Comparison of ENCODE assay signal across 15 cellular contexts in the genomic region with DNA sequence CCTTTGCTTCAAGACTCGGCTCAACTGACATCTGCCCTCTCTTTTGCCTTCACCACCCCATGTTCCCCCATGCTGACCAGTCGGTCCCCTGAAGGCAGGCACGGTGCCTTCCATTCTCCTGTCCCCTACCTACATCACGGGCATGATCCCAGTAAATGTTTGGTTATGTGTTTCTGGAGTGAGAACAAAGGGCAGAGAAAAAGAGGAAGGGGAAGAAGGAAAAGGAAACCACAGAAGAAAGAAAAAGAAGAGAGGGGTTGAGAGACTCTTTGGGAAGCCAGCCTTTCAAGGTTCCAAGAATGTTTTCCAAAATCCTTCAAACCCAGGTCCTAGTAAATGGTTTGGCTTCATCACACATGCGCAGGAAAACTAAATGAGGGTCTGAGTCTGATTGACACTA.
DNase-seq lines count a peak whose midpoint lies in the region; ATAC-seq, FAIRE-seq and TF ChIP-seq lines count a peak whose summit lies in the region.
"Had no signal": no experiment of that assay in that cellular context is flagged by ENCODE, and none has a peak within 500 bp of the region (broad histone marks: within the 10 kb centered on the region; RNA-seq: fewer than 3 reads in every experiment).

No MANE protein-coding gene starts in this region.

- peak overlapping the region; percentile 52 to 81 for H3K27ac ChIP-seq in right atrium auricular region
- no peak overlapping the region for H3K27ac ChIP-seq in K562 (ENCODE audit: extremely low read depth, low read depth, low read length)
- no peak overlapping the region for H3K27ac ChIP-seq in neural progenitor cell
- peak overlapping the region; percentile 92 for H3K27ac ChIP-seq in vagina

- H3K27me3 ChIP-seq in right atrium auricular region (no peaks in the 10 kb centered on the region), K562 (ENCODE audit: control insufficient read depth in 2 of 2, insufficient read depth in 2 of 2, low read length in 2 of 2) (no peaks in the 10 kb centered on the region), neural progenitor cell (no peaks in the 10 kb centered on the region), vagina (no peaks in the 10 kb centered on the region)

- peaks cover 2% of the 10 kb centered on the region for H3K9me3 Mint-ChIP-seq in neural progenitor cell
- H3K9me3 Mint-ChIP-seq: CD4-positive, alpha-beta memory T cell had no signal

- H3K27me3 Mint-ChIP-seq in neural progenitor cell (ENCODE audit: insufficient read depth, low read depth): peaks cover 2% of the 10 kb centered on the region
- H3K27me3 Mint-ChIP-seq: CD4-positive, alpha-beta memory T cell had no signal

- H3K9ac ChIP-seq in K562 (ENCODE audit: insufficient read depth in 1 of 2, low read depth in 2 of 2, low read length in 2 of 2) (no peak overlapping the region; a peak in 1 of 4 replicates), neural progenitor cell (no peak overlapping the region)

- CTCF ChIA-PET in K562 (lab: Yijun Ruan, JAX; ENCODE audit: low intra/inter-chr PET ratio) (no interaction called here), GM10248 (lab: Yijun Ruan, JAX) (no interaction called here)

- H3K36me3 ChIP-seq in right atrium auricular region (no peaks in the 10 kb centered on the region), K562 (ENCODE audit: control insufficient read depth, insufficient read depth, low read length) (no peaks in the 10 kb centered on the region), neural progenitor cell (no peaks in the 10 kb centered on the region), vagina (no peaks in the 10 kb centered on the region)

- no peaks in the 10 kb centered on the region for H4K20me1 ChIP-seq in K562 (replicated peaks; ENCODE audit: control insufficient read depth, insufficient read depth, low read length)
- no peaks in the 10 kb centered on the region for H4K20me1 ChIP-seq in neural progenitor cell (ENCODE audit: low read depth)

- no TSS peak for BruUV-seq in K562 (replicated peaks; lab: Mats Ljungman, UMichigan)

- FAIRE-seq in K562 (lab: Jason Lieb, UNC): no peak
- FAIRE-seq: D721Med, H1, HTR-8/SVneo had no signal

- no peak for DNase-seq in right atrium auricular region (ENCODE audit: low spot score)
- no peak for DNase-seq in Right ventricle myocardium superior
- DNase-seq in K562 (ENCODE audit: extremely low read depth in 1 of 4, low spot score in 3 of 4): no peak
- DNase-seq in neural progenitor cell (ENCODE audit: low spot score): no peak
- no peak for DNase-seq in vagina (ENCODE audit: extremely low spot score in 2 of 2)
- no peak for DNase-seq in GM10248 (ENCODE audit: extremely low spot score)
- DNase-seq in AG08395 (ENCODE audit: low spot score): no peak
- DNase-seq: CD4-positive, alpha-beta memory T cell; NCI-H1694 treated with DMSO at 0.1 percent for 48 hours; NCI-H446; PC-3 had no signal

- H3K4me3 Mint-ChIP-seq in neural progenitor cell: no peak overlapping the region
- H3K4me3 Mint-ChIP-seq: CD4-positive, alpha-beta memory T cell had no signal

- H3K9me3 ChIP-seq in right atrium auricular region (no peaks in the 10 kb centered on the region), K562 (replicated peaks; ENCODE audit: control insufficient read depth, insufficient read depth, low read depth, low read length) (no peaks in the 10 kb centered on the region), neural progenitor cell (ENCODE audit: low read depth) (no peaks in the 10 kb centered on the region), vagina (no peaks in the 10 kb centered on the region)

- H3K4me1 Mint-ChIP-seq in neural progenitor cell: peaks cover 31% of the 10 kb centered on the region

- 53% methylated on average over 5 of the region's 5 CpGs for WGBS in K562 (ENCODE audit: insufficient coverage, low coverage, missing lambda C conversion rate)

- peak overlapping the region; percentile 74 for H2AFZ ChIP-seq in K562 (ENCODE audit: low read depth, low read length)
- H2AFZ ChIP-seq in neural progenitor cell (replicated peaks): no peak overlapping the region

- TF ChIP-seq RAD21 in K562 (CRISPR knock-in tag; conservative IDR thresholded peaks at IDR 0.05 in 1 of 2, IDR thresholded peaks at IDR 0.05 in 1 of 2): no peak

- intact Hi-C loops in Right ventricle myocardium superior (cut with DNase I) (no loop called here), K562 (cut with micrococcal nuclease) (no loop called here), vagina (cut with DNase I) (no loop called here)

- no peaks in the 10 kb centered on the region for H3K79me2 ChIP-seq in K562 (ENCODE audit: control insufficient read depth, insufficient read depth, low read length)
- H3K79me2 ChIP-seq in neural progenitor cell (ENCODE audit: low read depth): no peaks in the 10 kb centered on the region

- no peak for TF ChIP-seq EP300 in K562 (IDR thresholded peaks at IDR 0.05; ENCODE audit: low read length)

- no peak for TF ChIP-seq CTCF in right atrium auricular region (IDR thresholded peaks at IDR 0.05)
- no peak for TF ChIP-seq CTCF in K562 (IDR thresholded peaks at IDR 0.05 in 2 of 3, conservative IDR thresholded peaks at IDR 0.05 in 1 of 3; ENCODE audit: insufficient read depth in 2 of 3, low read depth in 1 of 3, low read length in 3 of 3)
- TF ChIP-seq CTCF in neural progenitor cell (IDR thresholded peaks at IDR 0.05): no peak
- TF ChIP-seq CTCF in vagina (IDR thresholded peaks at IDR 0.05): no peak
- no peak for TF ChIP-seq CTCF in GM10248 (IDR thresholded peaks at IDR 0.05; ENCODE audit: control extremely low read depth, extremely low read depth, low read depth, missing control alignments)

- no peaks in the 10 kb centered on the region for H3K36me3 Mint-ChIP-seq in neural progenitor cell
- H3K36me3 Mint-ChIP-seq: CD4-positive, alpha-beta memory T cell had no signal

- H3F3A ChIP-seq in neural progenitor cell (ENCODE audit: low read depth): no peaks in the 10 kb centered on the region

- H3K4me3 ChIP-seq in right atrium auricular region (no peak overlapping the region), K562 (no peak overlapping the region), neural progenitor cell (no peak overlapping the region), vagina (no peak overlapping the region)

- POLR2A ChIA-PET in K562 (lab: Yijun Ruan, JAX) (interaction anchor here (0.8 kb wide), 1 partner anchor 10 kb away, joined by 5 read pairs; no protein-coding TSS in a partner anchor), GM10248 (lab: Yijun Ruan, JAX) (no interaction called here)

- TF ChIP-seq POLR2A in K562 (conservative IDR thresholded peaks at IDR 0.05) (no peak), vagina (IDR thresholded peaks at IDR 0.05) (no peak)

- no peak for ATAC-seq in Right ventricle myocardium superior (ENCODE audit: poor library complexity)
- ATAC-seq in K562: no peak
- no peak for ATAC-seq in GM19467 (IDR thresholded peaks at IDR 0.05; ENCODE audit: unreplicated experiment)
- ATAC-seq: PC-3 had no signal

- H3K4me2 ChIP-seq in K562 (ENCODE audit: insufficient read depth, low read length): no peak overlapping the region
- H3K4me2 ChIP-seq in neural progenitor cell: no peak overlapping the region

- peak overlapping the region; percentile 64 for H3K27ac Mint-ChIP-seq in neural progenitor cell

- in situ Hi-C loops in K562 (cut with MboI): no loop called here

- H3K4me1 ChIP-seq in right atrium auricular region (peaks cover 0 to 27% of the 10 kb centered on the region in 2 donors), K562 (replicated peaks in 1 of 2; ENCODE audit: control insufficient read depth in 2 of 2, insufficient read depth in 2 of 2, low read length in 2 of 2) (peaks cover 0 to 3% of the 10 kb centered on the region in 2 experiments; a peak in 2 of 5 replicates), neural progenitor cell (peaks cover 5% of the 10 kb centered on the region), vagina (peaks cover 16% of the 10 kb centered on the region)

- no peaks in the 10 kb centered on the region for H3K9me1 ChIP-seq in K562 (ENCODE audit: control insufficient read depth, insufficient read depth, low read length)

TF ChIP-seq in K562, 482 proteins besides CTCF, POLR2A, EP300 and RAD21 (continues in another document):
- TF ChIP-seq ARID2 (IDR thresholded peaks at IDR 0.05) (no peak), ZNF165 (CRISPR knock-in tag; IDR thresholded peaks at IDR 0.05; ENCODE audit: borderline replicate concordance) (no peak), ZNF197 (CRISPR knock-in tag; IDR thresholded peaks at IDR 0.05; ENCODE audit: low read depth) (no peak), ZNF444 (CRISPR knock-in tag; IDR thresholded peaks at IDR 0.05) (no peak), ZNF431 (CRISPR knock-in tag; IDR thresholded peaks at IDR 0.05) (no peak), NRF1 (conservative IDR thresholded peaks at IDR 0.05 in 1 of 2, IDR thresholded peaks at IDR 0.05 in 1 of 2) (peak in 1 of 2 experiments; percentile 17; a peak in 1 of 4 replicates), CCAR2 (IDR thresholded peaks at IDR 0.05; ENCODE audit: low read depth, low read length) (no peak), ZNF121 (CRISPR knock-in tag; conservative IDR thresholded peaks at IDR 0.05) (no peak), ZC3H4 (CRISPR knock-in tag; IDR thresholded peaks at IDR 0.05; ENCODE audit: borderline replicate concordance) (no peak), NFATC3 (IDR thresholded peaks at IDR 0.05) (no peak)
- TF ChIP-seq, protein P1, sequence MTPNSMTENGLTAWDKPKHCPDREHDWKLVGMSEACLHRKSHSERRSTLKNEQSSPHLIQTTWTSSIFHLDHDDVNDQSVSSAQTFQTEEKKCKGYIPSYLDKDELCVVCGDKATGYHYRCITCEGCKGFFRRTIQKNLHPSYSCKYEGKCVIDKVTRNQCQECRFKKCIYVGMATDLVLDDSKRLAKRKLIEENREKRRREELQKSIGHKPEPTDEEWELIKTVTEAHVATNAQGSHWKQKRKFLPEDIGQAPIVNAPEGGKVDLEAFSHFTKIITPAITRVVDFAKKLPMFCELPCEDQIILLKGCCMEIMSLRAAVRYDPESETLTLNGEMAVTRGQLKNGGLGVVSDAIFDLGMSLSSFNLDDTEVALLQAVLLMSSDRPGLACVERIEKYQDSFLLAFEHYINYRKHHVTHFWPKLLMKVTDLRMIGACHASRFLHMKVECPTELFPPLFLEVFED (CRISPR knock-in tag; conservative IDR thresholded peaks at IDR 0.05): no peak
- TF ChIP-seq, protein P2, sequence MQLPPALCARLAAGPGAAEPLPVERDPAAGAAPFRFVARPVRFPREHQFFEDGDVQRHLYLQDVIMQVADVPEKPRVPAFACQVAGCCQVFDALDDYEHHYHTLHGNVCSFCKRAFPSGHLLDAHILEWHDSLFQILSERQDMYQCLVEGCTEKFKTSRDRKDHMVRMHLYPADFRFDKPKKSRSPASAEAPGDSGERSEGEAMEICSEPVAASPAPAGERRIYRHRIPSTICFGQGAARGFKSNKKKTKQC (CRISPR knock-in tag; IDR thresholded peaks at IDR 0.05): no peak

Comparison
In these comparisons a context has a peak if more than half of its experiments do, and no peak if none do; other contexts are left out.
1. H3K27ac ChIP-seq: peak in right atrium auricular region (2 of 2) and vagina (single experiment); none in K562 (single experiment) and neural progenitor cell (single experiment).